Comparison of ENCODE assay signal across 1 cellular context in genomic region chr21:41768371-41769042, GRCh38.
A peak's percentile ranks its signal among the peaks of the same experiment; 100 is the strongest.
TF ChIP-seq lines count a peak whose summit lies in the region.

No MANE protein-coding gene starts in this region.

TF ChIP-seq in SK-N-SH, 30 proteins besides CTCF, POLR2A, EP300 and RAD21 (continued from another document):
- TF ChIP-seq PBX3 (IDR thresholded peaks at IDR 0.05) (peak; percentile 70; the same call in 1 of the 2 replicates), REST (IDR thresholded peaks at IDR 0.05; ENCODE audit: low read depth, low read length) (no peak), SIN3A (IDR thresholded peaks at IDR 0.05; ENCODE audit: borderline replicate concordance, low read depth, low read length) (no peak), ZBTB33 (IDR thresholded peaks at IDR 0.05; ENCODE audit: borderline replicate concordance, low read depth) (no peak), ELF1 (IDR thresholded peaks at IDR 0.05) (no peak), RFX5 (IDR thresholded peaks at IDR 0.05; ENCODE audit: low read length) (no peak), RXRA (IDR thresholded peaks at IDR 0.05; ENCODE audit: borderline replicate concordance, low read depth) (peak; percentile 22; the same call in 1 of the 2 replicates), MXI1 (IDR thresholded peaks at IDR 0.05; ENCODE audit: low read depth, low read length) (no peak), NRF1 (IDR thresholded peaks at IDR 0.05; ENCODE audit: low read depth, low read length) (no peak), IRF3 (IDR thresholded peaks at IDR 0.05; ENCODE audit: low read depth, low read length) (no peak), POLR2AphosphoS5 (IDR thresholded peaks at IDR 0.05; ENCODE audit: low read depth, low read length) (no peak), CHD2 (IDR thresholded peaks at IDR 0.05; ENCODE audit: low read length, partially characterized antibody) (no peak), RCOR1 (IDR thresholded peaks at IDR 0.05; ENCODE audit: low read length) (no peak)
